In genomic region chr15:57680021-57680420, GRCh38 we compare ENCODE assay signal across 14 cellular contexts. TPM values are rescaled to one million over a fixed set of nuclear protein-coding genes. Genes with fewer than 3 reads are reported as not detected.
DNase-seq lines count a peak whose midpoint lies in the region; ATAC-seq, FAIRE-seq and TF ChIP-seq lines count a peak whose summit lies in the region.
"Had no signal": no experiment of that assay in that cellular context is flagged by ENCODE, and none has a peak within 500 bp of the region (broad histone marks: within the 10 kb centered on the region; RNA-seq: fewer than 3 reads in every experiment).

No MANE protein-coding gene starts in this region.

- H3K27me3 Mint-ChIP-seq in astrocyte (ENCODE audit: low read depth, unreplicated experiment) = no peaks in the 10 kb centered on the region

- H3K79me2 ChIP-seq in KMS-11 (ENCODE audit: insufficient read depth, low read depth) (no peaks in the 10 kb centered on the region), astrocyte (ENCODE audit: insufficient read depth, low read length) (no peaks in the 10 kb centered on the region)

- H3K4me1 ChIP-seq in KMS-11 (ENCODE audit: low read depth, poor library complexity, severe bottlenecking) (peaks cover 13% of the 10 kb centered on the region), astrocyte (ENCODE audit: insufficient read depth, low read length) (peaks cover 6% of the 10 kb centered on the region)
- H3K4me1 ChIP-seq: testis had no signal

- DNase-seq in AG08396 (ENCODE audit: low spot score) (peak; percentile 35), astrocyte (ENCODE audit: low read depth) (peak; percentile 69), left colon (no peak), SIG-M5 (lab: John Stamatoyannopoulos, UW) (no peak), cerebellar nuclear complex (lab: John Stamatoyannopoulos, UW) (no peak)
- DNase-seq in activated CD8-positive, alpha-beta memory T cell treated with anti-CD3 and anti-CD28 coated beads, Interleukin-2, amount 50 U/mL, for 48 hours = no peak
- DNase-seq: KBM-7, NCI-H510A, testis had no signal

- H3K27ac Mint-ChIP-seq in astrocyte (ENCODE audit: unreplicated experiment) = peak overlapping the region; percentile 48
- H3K27ac Mint-ChIP-seq: activated T-helper 1 cell treated with anti-CD3 and anti-CD28 coated beads, Interleukin-12 subunit alpha, Interleukin-12 subunit beta, Interleukin-2, Interleukin-4 antibody, amounts not matched to agents 30 ng/mL and 10 ng/mL and 1 ng/mL, durations not matched to agents 14 hours and 24 hours and 36 hours; dendritic cell treated with granulocyte-macrophage colony-stimulating factor and Interleukin-4, amounts not matched to agents 40 ng/mL and 50 ng/mL, for 4 days had no signal

- H3K4me3 ChIP-seq in KMS-11 (IDR thresholded peaks at IDR 0.05; ENCODE audit: insufficient read depth, low read depth, low read length) (no peak overlapping the region), astrocyte (ENCODE audit: insufficient read depth, low read depth, low read length) (no peak overlapping the region)
- H3K4me3 ChIP-seq: testis had no signal

- no peak for FAIRE-seq in astrocyte (lab: Jason Lieb, UNC)

- no peaks in the 10 kb centered on the region for H3K36me3 Mint-ChIP-seq in astrocyte (ENCODE audit: low read depth, unreplicated experiment)

- H3K4me2 ChIP-seq in KMS-11 (peak overlapping the region; percentile 63; the same call in 1 of the 2 replicates), astrocyte (ENCODE audit: low read length) (peak overlapping the region; percentile 59)

- peaks cover 11% of the 10 kb centered on the region for H3K4me1 Mint-ChIP-seq in astrocyte (ENCODE audit: low read depth, unreplicated experiment)
- H3K4me1 Mint-ChIP-seq: neural crest cell had no signal

- no peak overlapping the region for H3K9ac ChIP-seq in KMS-11
- H3K9ac ChIP-seq in astrocyte (ENCODE audit: low read length) = peak overlapping the region; percentile 29

- no peaks in the 10 kb centered on the region for H3K9me3 ChIP-seq in astrocyte (ENCODE audit: insufficient read depth, low read depth, low read length)
- H3K9me3 ChIP-seq: testis had no signal

- H3K27ac ChIP-seq in KMS-11 = no peak overlapping the region
- peak overlapping the region; percentile 15 for H3K27ac ChIP-seq in astrocyte (ENCODE audit: low read depth, low read length)
- H3K27ac ChIP-seq: testis had no signal

- H2AFZ ChIP-seq in KMS-11 (ENCODE audit: low read depth) = peak overlapping the region; percentile 23
- H2AFZ ChIP-seq in astrocyte (ENCODE audit: low read depth, low read length) = peak overlapping the region; percentile 60

- no peak overlapping the region for H3K4me3 Mint-ChIP-seq in astrocyte (ENCODE audit: unreplicated experiment)
- H3K4me3 Mint-ChIP-seq: activated T-helper 1 cell treated with anti-CD3 and anti-CD28 coated beads, Interleukin-12 subunit alpha, Interleukin-12 subunit beta, Interleukin-2, Interleukin-4 antibody, amounts not matched to agents 30 ng/mL and 10 ng/mL and 1 ng/mL, durations not matched to agents 14 hours and 24 hours and 36 hours; dendritic cell treated with granulocyte-macrophage colony-stimulating factor and Interleukin-4, amounts not matched to agents 40 ng/mL and 50 ng/mL, for 4 days; neural crest cell had no signal

- intact Hi-C loops in left colon (cut with DNase I, micrococcal nuclease) = no loop called here

- H3K9me3 Mint-ChIP-seq in astrocyte (ENCODE audit: unreplicated experiment) = no peaks in the 10 kb centered on the region
- H3K9me3 Mint-ChIP-seq: activated T-helper 1 cell treated with anti-CD3 and anti-CD28 coated beads, Interleukin-12 subunit alpha, Interleukin-12 subunit beta, Interleukin-2, Interleukin-4 antibody, amounts not matched to agents 30 ng/mL and 10 ng/mL and 1 ng/mL, durations not matched to agents 14 hours and 24 hours and 36 hours; dendritic cell treated with granulocyte-macrophage colony-stimulating factor and Interleukin-4, amounts not matched to agents 40 ng/mL and 50 ng/mL, for 4 days; neural crest cell had no signal

- H4K20me1 ChIP-seq in KMS-11 (ENCODE audit: insufficient read depth) (no peaks in the 10 kb centered on the region), astrocyte (ENCODE audit: insufficient read depth, low read length) (no peaks in the 10 kb centered on the region)

- ATAC-seq in left colon (peak; percentile 55), GM21526 (IDR thresholded peaks at IDR 0.05; ENCODE audit: low FRiP score, unreplicated experiment) (no peak)

- H3K36me3 ChIP-seq in KMS-11 (ENCODE audit: insufficient read depth) (no peaks in the 10 kb centered on the region), astrocyte (ENCODE audit: insufficient read depth, low read length) (no peaks in the 10 kb centered on the region)

- no peaks in the 10 kb centered on the region for H3K27me3 ChIP-seq in KMS-11 (ENCODE audit: insufficient read depth, low read depth)
- H3K27me3 ChIP-seq in astrocyte (ENCODE audit: insufficient read depth, low read length) = no peaks in the 10 kb centered on the region
- H3K27me3 ChIP-seq: testis had no signal

- TF ChIP-seq CTCF in KMS-11 (conservative IDR thresholded peaks at IDR 0.05; ENCODE audit: low read depth, low read length) (no peak), astrocyte (IDR thresholded peaks at IDR 0.05; ENCODE audit: insufficient read depth, low read depth, low read length) (no peak)

RNA-seq across cellular contexts. Expression of gene POLR2M, which starts 26.5 kb away (rescaled TPM):
- 61.4 and 71.5 TPM in 2 replicates for total RNA-seq in astrocyte
- total RNA-seq in left colon = 10 to 100 TPM; 40.8 to 64.4 TPM

Comparison
In these comparisons a context has a peak if more than half of its experiments do, and no peak if none do; other contexts are left out.
1. DNase-seq: peak in AG08396 (single experiment) and astrocyte (single experiment); none in left colon (0 of 2), activated CD8-positive, alpha-beta memory T cell treated with anti-CD3 and anti-CD28 coated beads, Interleukin-2, amount 50 U/mL, for 48 hours (single experiment), SIG-M5 (single experiment) and cerebellar nuclear complex (0 of 2).